ENCODE assay signal across 1 cellular context in the genomic region with DNA sequence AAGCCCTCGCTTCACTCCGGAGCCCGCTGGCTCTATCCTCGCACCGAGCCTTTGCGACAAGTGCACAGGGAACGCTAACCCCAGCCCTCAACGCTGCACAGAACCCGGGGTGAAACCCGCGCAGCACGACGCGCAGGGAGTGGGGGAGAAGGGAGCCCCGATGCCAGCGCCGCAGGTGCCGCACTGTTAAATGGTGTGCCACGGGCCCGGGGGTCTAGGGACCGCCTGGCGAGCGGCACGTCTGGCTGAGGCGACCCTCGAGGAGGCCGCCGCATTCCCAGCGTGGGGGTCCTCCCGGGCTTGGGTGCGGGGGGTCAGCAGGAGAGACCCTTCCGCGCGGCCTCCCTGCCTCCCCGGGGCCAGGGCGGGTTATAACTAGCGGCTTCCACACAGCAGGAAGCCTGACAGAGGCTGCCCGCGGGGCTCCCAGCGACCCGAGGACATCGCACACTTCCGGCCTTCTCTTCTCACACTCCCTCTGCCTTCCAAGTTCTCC.
TF ChIP-seq lines count a peak whose summit lies in the region.

No MANE protein-coding gene starts in this region.

TF ChIP-seq in HCT116, 20 proteins besides CTCF, POLR2A, EP300 and RAD21 (continued from another document):
- TF ChIP-seq SP1 (IDR thresholded peaks at IDR 0.05; ENCODE audit: low read depth) (no peak), CEBPB (IDR thresholded peaks at IDR 0.05; ENCODE audit: low read depth) (no peak)
